Comparison of ENCODE assay signal across 26 cellular contexts in the genomic region with DNA sequence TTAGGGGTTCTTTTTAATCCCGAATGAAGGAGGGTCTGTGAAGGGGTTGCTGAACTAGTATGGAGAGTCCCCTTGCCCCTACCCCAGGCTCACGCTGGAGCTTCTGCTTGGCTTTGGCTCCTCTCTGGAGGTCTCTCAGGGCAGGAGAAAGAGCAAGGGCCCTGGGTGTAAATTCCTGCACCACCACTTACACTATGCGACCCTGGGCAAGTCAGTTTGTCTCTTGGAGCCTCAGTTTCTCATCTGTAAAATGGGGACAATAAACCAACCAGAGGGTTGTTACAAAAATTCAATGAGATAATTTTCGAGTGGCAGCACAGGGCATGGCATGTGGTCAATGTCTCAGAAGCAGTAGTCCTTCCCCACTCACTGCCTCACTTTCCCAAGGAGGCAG. TPM values are rescaled to one million over a fixed set of nuclear protein-coding genes. Genes with fewer than 3 reads are reported as not detected.
DNase-seq lines count a peak whose midpoint lies in the region; ATAC-seq, FAIRE-seq and TF ChIP-seq lines count a peak whose summit lies in the region.
"Had no signal": no experiment of that assay in that cellular context is flagged by ENCODE, and none has a peak within 500 bp of the region (broad histone marks: within the 10 kb centered on the region; RNA-seq: fewer than 3 reads in every experiment).

No MANE protein-coding gene starts in this region.

- peaks cover 2% of the 10 kb centered on the region; the same call in 1 of the 2 replicates for H3K23me2 ChIP-seq in H1 (ENCODE audit: low read depth, low read length)

- H4K20me1 ChIP-seq in BLaER1 treated with 17β-estradiol and CSF1 and Interleukin-3, amounts not matched to agents 10 nM and 100 nM, result peaks cover 0 to 17% (median 5%) of the 10 kb centered on the region in 11 experiments; a peak in 8 of 22 replicates
- no peaks in the 10 kb centered on the region for H4K20me1 ChIP-seq in H1 (replicated peaks in 1 of 2; ENCODE audit: control insufficient read depth in 1 of 2, insufficient read depth in 2 of 2, low read length in 2 of 2)

- H2BK12ac ChIP-seq in H1 (ENCODE audit: low read depth, low read length), result peak overlapping the region; percentile 84; the same call in 1 of the 2 replicates

- H3K4me1 ChIP-seq in BLaER1 treated with 17β-estradiol and CSF1 and Interleukin-3, amounts not matched to agents 10 nM and 100 nM, result peaks cover 36 to 100% (median 96%) of the 10 kb centered on the region in 10 experiments
- peaks cover 8% of the 10 kb centered on the region for H3K4me1 ChIP-seq in RWPE2 (ENCODE audit: insufficient read depth, poor library complexity, severe bottlenecking)
- H3K4me1 ChIP-seq in H1 (replicated peaks in 1 of 4; ENCODE audit: control insufficient read depth in 3 of 4, insufficient read depth in 4 of 4, low read length in 3 of 4), result peaks cover 11 to 41% (median 30%) of the 10 kb centered on the region in 4 experiments
- H3K4me1 ChIP-seq in gastrocnemius medialis, result peaks cover 22 to 25% of the 10 kb centered on the region in 2 donors

- no peak overlapping the region for H3K4ac ChIP-seq in H1 (replicated peaks; ENCODE audit: insufficient read length, low read depth, low read length)

- no peak overlapping the region for H4K5ac ChIP-seq in H1 (ENCODE audit: insufficient read length, low read depth, low read length)

- POLR2A ChIA-PET in H1 (lab: Charles Lee; ENCODE audit: partially characterized antibody), result interaction anchor here (0.9 to 3.2 kb wide), 9 partner anchors 9 to 125 kb away, joined by 3 to 22 read pairs (median 4); no protein-coding TSS in a partner anchor

- H3K27ac ChIP-seq in BLaER1 treated with 17β-estradiol and CSF1 and Interleukin-3, amounts not matched to agents 10 nM and 100 nM, result peak overlapping the region in 8 of 11 experiments; percentile 4 to 76 (median 62); a peak in 9 of 22 replicates
- H3K27ac ChIP-seq in RWPE2 (ENCODE audit: poor library complexity, severe bottlenecking) (peak overlapping the region; percentile 1), H1 (ENCODE audit: low read depth, low read length) (no peak overlapping the region), gastrocnemius medialis (peak overlapping the region; percentile 42 to 77 (median 68))
- H3K27ac ChIP-seq: adrenal gland, gastroesophageal sphincter, neutrophil, sigmoid colon had no signal

- H3K4me3 ChIP-seq in BLaER1 treated with 17β-estradiol and CSF1 and Interleukin-3, amounts not matched to agents 10 nM and 100 nM, result no peak overlapping the region
- H3K4me3 ChIP-seq in RWPE2 (ENCODE audit: severe bottlenecking) (no peak overlapping the region), H1 (ENCODE audit: extremely low read depth in 1 of 4, insufficient read depth in 2 of 4, low read depth in 3 of 4, low read length in 4 of 4) (peak overlapping the region in 1 of 4 experiments; percentile 48; a peak in 1 of 8 replicates), gastrocnemius medialis (no peak overlapping the region)
- H3K4me3 ChIP-seq: adrenal gland, gastroesophageal sphincter, sigmoid colon had no signal

- TF ChIP-seq RAD21 in H1 (IDR thresholded peaks at IDR 0.05 in 1 of 2, conservative IDR thresholded peaks at IDR 0.05 in 1 of 2; ENCODE audit: low read depth in 2 of 2, low read length in 2 of 2), result no peak

- peaks cover 0 to 4% (median 0%) of the 10 kb centered on the region in 11 experiments; a peak in 1 of 22 replicates for H3K36me3 ChIP-seq in BLaER1 treated with 17β-estradiol and CSF1 and Interleukin-3, amounts not matched to agents 10 nM and 100 nM
- no peaks in the 10 kb centered on the region for H3K36me3 ChIP-seq in RWPE2 (ENCODE audit: low read depth)
- no peaks in the 10 kb centered on the region for H3K36me3 ChIP-seq in H1 (ENCODE audit: control insufficient read depth in 2 of 4, insufficient read depth in 4 of 4, low read length in 3 of 4)
- no peaks in the 10 kb centered on the region for H3K36me3 ChIP-seq in gastrocnemius medialis
- H3K36me3 ChIP-seq: adrenal gland, neutrophil had no signal

- no peaks in the 10 kb centered on the region; the same call in 1 of the 2 replicates for H3K79me1 ChIP-seq in H1 (ENCODE audit: low read depth, low read length)

- peaks cover 0 to 7% (median 0%) of the 10 kb centered on the region in 11 experiments; a peak in 3 of 22 replicates for H3K27me3 ChIP-seq in BLaER1 treated with 17β-estradiol and CSF1 and Interleukin-3, amounts not matched to agents 10 nM and 100 nM
- H3K27me3 ChIP-seq in RWPE2 (ENCODE audit: insufficient read depth, poor library complexity, severe bottlenecking) (no peaks in the 10 kb centered on the region), H1 (replicated peaks in 1 of 4; ENCODE audit: control insufficient read depth in 3 of 4, extremely low read depth in 1 of 4, insufficient read depth in 3 of 4, low read length in 3 of 4) (peaks cover 0 to 12% (median 4%) of the 10 kb centered on the region in 4 experiments; a peak in 4 of 7 replicates), gastrocnemius medialis (no peaks in the 10 kb centered on the region)
- H3K27me3 ChIP-seq: adrenal gland, gastroesophageal sphincter had no signal

- no peak overlapping the region for H2BK120ac ChIP-seq in H1 (replicated peaks; ENCODE audit: low read depth, low read length)

- no peak for TF ChIP-seq EP300 in H1 (IDR thresholded peaks at IDR 0.05; ENCODE audit: borderline replicate concordance in 1 of 2, low read depth in 2 of 2, low read length in 2 of 2)

- no peak for TF ChIP-seq POLR2A in H1 (IDR thresholded peaks at IDR 0.05; ENCODE audit: control extremely low read depth in 1 of 2, low read depth in 2 of 2, low read length in 2 of 2)
- no peak for TF ChIP-seq POLR2A in gastrocnemius medialis (IDR thresholded peaks at IDR 0.05)

- no peak overlapping the region; the same call in 1 of the 2 replicates for H2BK15ac ChIP-seq in H1 (ENCODE audit: low read length)

- H2AFZ ChIP-seq in H1 (ENCODE audit: low read length), result no peak overlapping the region

- 0 out of 2 replicates have a peak overlapping the region, but pooled peaks have one; percentile 38 for H2BK20ac ChIP-seq in H1 (ENCODE audit: low read length)

- no peak for TF ChIP-seq CTCF in RWPE2 (IDR thresholded peaks at IDR 0.05; ENCODE audit: poor library complexity, severe bottlenecking)
- no peak for TF ChIP-seq CTCF in H1 (IDR thresholded peaks at IDR 0.05; ENCODE audit: control extremely low read depth in 1 of 3, insufficient read depth in 1 of 3, low read depth in 1 of 3, low read length in 3 of 3)
- TF ChIP-seq CTCF in gastrocnemius medialis (IDR thresholded peaks at IDR 0.05 in 4 of 5, conservative IDR thresholded peaks at IDR 0.05 in 1 of 5), result no peak

- ATAC-seq in RWPE2 (ENCODE audit: low read depth) (no peak), gastrocnemius medialis (no peak)
- ATAC-seq: left lobe of liver had no signal

- H3K9ac ChIP-seq in BLaER1 treated with 17β-estradiol and CSF1 and Interleukin-3, amounts not matched to agents 10 nM and 100 nM, result peak overlapping the region in 4 of 11 experiments; percentile 19 to 64 (median 59); a peak in 5 of 22 replicates
- H3K9ac ChIP-seq in H1 (replicated peaks in 1 of 4; ENCODE audit: extremely low read depth in 1 of 4, low read depth in 3 of 4, low read length in 3 of 4), result no peak overlapping the region
- H3K9ac ChIP-seq: SK-N-SH had no signal

- H3K18ac ChIP-seq in H1 (ENCODE audit: extremely low read depth, low read length), result no peak overlapping the region; the same call in 1 of the 2 replicates

- no peak overlapping the region for H3K23ac ChIP-seq in H1 (ENCODE audit: insufficient read length)

- intact Hi-C loops in gastrocnemius medialis (cut with DNase I; ENCODE audit: low total_unique reads), result no loop called here

- H4K8ac ChIP-seq in H1 (ENCODE audit: extremely low read depth, insufficient read depth, low read length), result no peak overlapping the region

- H3K56ac ChIP-seq in H1 (replicated peaks; ENCODE audit: insufficient read length, low read depth, low read length), result no peak overlapping the region

- H3K14ac ChIP-seq in H1 (ENCODE audit: insufficient read length), result no peak overlapping the region

- FAIRE-seq in H1 (lab: Jason Lieb, UNC), result no peak
- FAIRE-seq: endothelial cell of umbilical vein had no signal

- WGBS in H1 (ENCODE audit: extremely low coverage in 1 of 2, insufficient coverage in 1 of 2, insufficient read length in 1 of 2, insufficient replicate concordance in 2 of 2, low coverage in 1 of 2, low lambda C conversion rate in 2 of 2, missing lambda C conversion rate in 1 of 2), 2 experiments, result 56% methylated on average over 4 of the region's 4 CpGs; no CpG with 5 or more reads in 1 of the 2 experiments

- peak overlapping the region; percentile 72 to 94 (median 90) for H3K4me2 ChIP-seq in BLaER1 treated with 17β-estradiol and CSF1 and Interleukin-3, amounts not matched to agents 10 nM and 100 nM
- peak overlapping the region; percentile 46 to 63 for H3K4me2 ChIP-seq in H1 (ENCODE audit: insufficient read depth in 1 of 2, low read depth in 2 of 2, low read length in 2 of 2)
- H3K4me2 ChIP-seq: SK-N-SH had no signal

- peak overlapping the region; percentile 63 for H4K91ac ChIP-seq in H1 (replicated peaks; ENCODE audit: insufficient read length, low read length)

- peak overlapping the region; percentile 68; the same call in 1 of the 2 replicates for H2BK5ac ChIP-seq in H1 (ENCODE audit: low read depth, low read length)

- H2AK5ac ChIP-seq in H1 (ENCODE audit: low read depth, low read length), result peak overlapping the region; percentile 65; the same call in 1 of the 2 replicates

- CTCF ChIA-PET in H1 (lab: Charles Lee; ENCODE audit: partially characterized antibody), result interaction anchor here (0.8 to 7.3 kb wide), 12 partner anchors 10 to 142 kb away, joined by 3 to 39 read pairs (median 3); no protein-coding TSS in a partner anchor

- no peak for DNase-seq in RWPE2 (ENCODE audit: low spot score)
- DNase-seq in H1 (ENCODE audit: low read depth in 1 of 2, low spot score in 2 of 2), result no peak
- no peak for DNase-seq in gastrocnemius medialis
- no peak for DNase-seq in nucleus accumbens (lab: John Stamatoyannopoulos, UW)
- no peak for DNase-seq in HuH-7 (ENCODE audit: low spot score)
- DNase-seq in NCI-H2196 treated with DMSO at 0.1 percent for 48 hours (lab: John Stamatoyannopoulos, UW; ENCODE audit: unreplicated experiment), result no peak
- DNase-seq: ACHN; activated CD4-positive, alpha-beta memory T cell treated with anti-CD3 and anti-CD28 coated beads, Interleukin-2, amount 10 ng/mL, durations not matched to agents 7 days and 5 days; activated CD8-positive, alpha-beta memory T cell treated with anti-CD3 and anti-CD28 coated beads, Interleukin-2, amount 50 U/mL, for 48 hours; activated naive CD4-positive, alpha-beta T cell treated with anti-CD3 and anti-CD28 coated beads, Interleukin-2, amount 10 ng/mL, durations not matched to agents 7 days and 5 days; adrenal gland; cerebellar nuclear complex; H9; MM.1S; NCI-H187 treated with DMSO at 0.1 percent for 48 hours; sigmoid colon; stimulated activated CD4-positive, alpha-beta T cell treated with anti-CD3 and anti-CD28 coated beads, Interleukin-4, amount 100 ng/mL, for 24 hours had no signal

- no peaks in the 10 kb centered on the region for H3K9me3 ChIP-seq in BLaER1 treated with 17β-estradiol and CSF1 and Interleukin-3, amounts not matched to agents 10 nM and 100 nM (replicated peaks in 1 of 11)
- H3K9me3 ChIP-seq in RWPE2 (ENCODE audit: severe bottlenecking) (no peaks in the 10 kb centered on the region), H1 (ENCODE audit: insufficient read depth in 2 of 2, low read depth in 1 of 2, low read length in 1 of 2) (no peaks in the 10 kb centered on the region), gastrocnemius medialis (no peaks in the 10 kb centered on the region)
- H3K9me3 ChIP-seq: adrenal gland, gastroesophageal sphincter, neutrophil, sigmoid colon, SK-N-SH had no signal

- no peaks in the 10 kb centered on the region for H3K79me2 ChIP-seq in H1 (ENCODE audit: control insufficient read depth in 1 of 2, insufficient read depth in 2 of 2, low read length in 2 of 2)

- in situ Hi-C loops in gastrocnemius medialis (cut with MboI; ENCODE audit: low sequenced_read_pairs in 4 of 4), result no loop called here

RNA-seq across cellular contexts. Expression of a gene that starts 11.4 kb away (rescaled TPM):
- 3.0 and 3.8 TPM in 2 replicates for total RNA-seq in H1 (2021; fragmentation: NEBNext Ultra II Directional; extraction: Animal tissue kit (Norgen Biotek cat#: 25700))
- 0.59 and 1.2 TPM in 2 replicates for polyA plus RNA-seq in H1 (2011; rRNA removed)
- polyA plus RNA-seq in H1 (2011; cell fraction: cytosol; rRNA removed), result 0.52 TPM
- 1.8 TPM for polyA plus RNA-seq in H1 (2011; cell fraction: nucleus; rRNA removed)
- 2.2 to 4.1 TPM (median 3.4 TPM) in 4 replicates for polyA plus RNA-seq in H1 (2012, experiment 1 of 2)
- 1.4 TPM for polyA plus RNA-seq in H1 (2012, experiment 2 of 2)
- polyA plus RNA-seq in H1 (2013, experiment 1 of 2), result 1.9 TPM
- 1.8 TPM for polyA plus RNA-seq in H1 (2013, experiment 2 of 2)
- 0.27 and 0.54 TPM in 2 replicates for polyA minus RNA-seq in H1 (2011; rRNA and poly(A)+ RNA removed)
- 2.3 TPM for polyA minus RNA-seq in H1 (2011; cell fraction: cytosol; rRNA and poly(A)+ RNA removed)
- polyA minus RNA-seq in H1 (2011; cell fraction: nucleus; rRNA and poly(A)+ RNA removed), result 2.8 TPM
- 1 to 10 TPM in 2 of 4 donors, under 1 TPM in 2; 0.20 to 3.9 (median 0.94) TPM for total RNA-seq in gastrocnemius medialis
- total RNA-seq: RPMI7951; subcutaneous adipose tissue; T-helper 1 cell treated with Interleukin-12 subunit alpha and Interleukin-12 subunit beta and Interleukin-4 antibody, amounts not matched to agents 30 ng/mL and 1 ng/mL, for 36 hours had no signal
